15 cellular contexts compared by ENCODE assay signal in genomic region chr11:121650520-121651266, GRCh38.
DNase-seq lines count a peak whose midpoint lies in the region; ATAC-seq, FAIRE-seq and TF ChIP-seq lines count a peak whose summit lies in the region.
"Had no signal": no experiment of that assay in that cellular context is flagged by ENCODE, and none has a peak within 500 bp of the region (broad histone marks: within the 10 kb centered on the region; RNA-seq: fewer than 3 reads in every experiment).

No MANE protein-coding gene starts in this region.

- RAD21 ChIA-PET in GM12878 (lab: Charles Lee; ENCODE audit: unreplicated experiment), result no interaction called here

- H3K27ac ChIP-seq in GM12878 (ENCODE audit: control insufficient read depth, insufficient read depth), result no peak overlapping the region
- no peak overlapping the region for H3K27ac ChIP-seq in heart right ventricle
- H3K27ac ChIP-seq in RWPE1, result no peak overlapping the region
- H3K27ac ChIP-seq: neutrophil, SJCRH30 had no signal

- peaks cover 36 to 48% (median 41%) of the 10 kb centered on the region in 3 donors for H3K4me1 Mint-ChIP-seq in T-cell

- H3K79me2 ChIP-seq in GM12878 (ENCODE audit: control insufficient read depth, insufficient read depth, low read length), result no peaks in the 10 kb centered on the region

- no peaks in the 10 kb centered on the region for H3K36me3 ChIP-seq in GM12878 (ENCODE audit: control insufficient read depth in 2 of 2, insufficient read depth in 2 of 2, low read length in 1 of 2)
- no peaks in the 10 kb centered on the region for H3K36me3 ChIP-seq in heart right ventricle
- H3K36me3 ChIP-seq: MG63, SJCRH30 had no signal

- H3K27me3 Mint-ChIP-seq in T-cell, result peaks cover 0 to 5% of the 10 kb centered on the region in 2 donors

- no TSS peak for BruUV-seq in GM12878 (replicated peaks; lab: Mats Ljungman, UMichigan)

- intact Hi-C loops in GM12878 (cut with micrococcal nuclease; ENCODE audit: unreplicated experiment) (loop anchor here (10.0 kb wide), 1 partner anchor 314 kb away; no protein-coding TSS in a partner anchor), heart right ventricle (cut with DNase I) (loop anchor here in 6 of 10 donors (5.0 to 10.0 kb wide), 7 partner anchors 364 to 857 kb away; no protein-coding TSS in a partner anchor)

- no peak overlapping the region for H2AFZ ChIP-seq in GM12878 (ENCODE audit: control insufficient read depth, low read depth, low read length)

- H3K9ac ChIP-seq in GM12878 (ENCODE audit: control insufficient read depth, insufficient read depth, low read length), result no peak overlapping the region

- H3K27me3 ChIP-seq in GM12878 (replicated peaks in 1 of 2; ENCODE audit: control insufficient read depth in 2 of 2, insufficient read depth in 2 of 2, low read length in 1 of 2) (no peaks in the 10 kb centered on the region), heart right ventricle (peaks cover 0 to 8% (median 0%) of the 10 kb centered on the region in 7 donors)
- H3K27me3 ChIP-seq: MG63, SJCRH30 had no signal

- H3K4me1 ChIP-seq in GM12878 (ENCODE audit: control insufficient read depth, insufficient read depth, low read length) (peaks cover 9% of the 10 kb centered on the region), heart right ventricle (peaks cover 0 to 14% (median 8%) of the 10 kb centered on the region in 9 donors)
- H3K4me1 ChIP-seq: SJCRH30 had no signal

- TF ChIP-seq POLR2A in GM12878 (IDR thresholded peaks at IDR 0.05; ENCODE audit: low read depth, low read length), result no peak

- no peaks in the 10 kb centered on the region for H3K36me3 Mint-ChIP-seq in T-cell
- H3K36me3 Mint-ChIP-seq: WTC11 had no signal

- SMC1A ChIA-PET in GM12878 (lab: Charles Lee; ENCODE audit: uncharacterized antibody, unreplicated experiment), result no interaction called here

- POLR2A ChIA-PET in GM10248 (lab: Yijun Ruan, JAX), result no interaction called here
- POLR2A ChIA-PET in T-cell (lab: Charles Lee), result no interaction called here
- POLR2A ChIA-PET in GM12878 (lab: Charles Lee), result no interaction called here
- POLR2A ChIA-PET in RWPE1 (lab: Yijun Ruan, JAX; ENCODE audit: low non-redundant PET), result no interaction called here

- in situ Hi-C loops in GM12878 (cut with MboI), result loop anchor here (5.0 kb wide), 1 partner anchor 557 kb away; no protein-coding TSS in a partner anchor

- TF ChIP-seq CTCF in GM10248 (IDR thresholded peaks at IDR 0.05; ENCODE audit: control extremely low read depth, extremely low read depth, low read depth, missing control alignments), result no peak
- TF ChIP-seq CTCF in GM12878 (IDR thresholded peaks at IDR 0.05 in 2 of 3, conservative IDR thresholded peaks at IDR 0.05 in 1 of 3; ENCODE audit: control insufficient read depth in 2 of 3, extremely low read depth in 1 of 3, insufficient read depth in 1 of 3, low read depth in 3 of 3, low read length in 3 of 3), result no peak
- no peak for TF ChIP-seq CTCF in heart right ventricle (IDR thresholded peaks at IDR 0.05)
- TF ChIP-seq CTCF in RWPE1 (conservative IDR thresholded peaks at IDR 0.05; ENCODE audit: low read depth), result no peak

- CTCF ChIA-PET in GM10248 (lab: Yijun Ruan, JAX), result interaction anchor here (0.7 kb wide), 1 partner anchor 552 kb away, joined by 3 read pairs; no protein-coding TSS in a partner anchor
- CTCF ChIA-PET in T-cell (lab: Charles Lee), result no interaction called here
- CTCF ChIA-PET in GM12878 (lab: Yijun Ruan, JAX), result no interaction called here
- CTCF ChIA-PET in RWPE1 (lab: Yijun Ruan, JAX), result no interaction called here

- no peaks in the 10 kb centered on the region for H3K9me3 Mint-ChIP-seq in T-cell
- H3K9me3 Mint-ChIP-seq: WTC11 had no signal

- DNase-seq in GM10248 (ENCODE audit: extremely low spot score), result peak; percentile 22
- DNase-seq in T-cell, result no peak
- peak; percentile 25 for DNase-seq in GM12878 (ENCODE audit: low read depth, low spot score)
- DNase-seq in NCI-H146 (lab: John Stamatoyannopoulos, UW), result no peak
- no peak for DNase-seq in heart right ventricle
- no peak for DNase-seq in RWPE1 (ENCODE audit: low spot score)
- DNase-seq: C1 segment of cervical spinal cord, caudate nucleus, MG63, SJCRH30 had no signal

- H3K4me3 ChIP-seq in GM12878 (no peak overlapping the region), heart right ventricle (no peak overlapping the region)
- H3K4me3 ChIP-seq: MG63, SJCRH30 had no signal

- 26% methylated on average over 13 of the region's 13 CpGs for WGBS in GM12878 (ENCODE audit: insufficient coverage, insufficient replicate concordance, low lambda C conversion rate, missing lambda C conversion rate)
- 80% methylated on average over 13 of the region's 13 CpGs for WGBS in heart right ventricle, 2 donors

- TF ChIP-seq EP300 in GM12878 (IDR thresholded peaks at IDR 0.05; ENCODE audit: borderline replicate concordance in 1 of 2, control insufficient read depth in 1 of 2, low read depth in 2 of 2, low read length in 2 of 2), result no peak

- FAIRE-seq in GM12878 (lab: Jason Lieb, UNC), result no peak
- FAIRE-seq: frontal cortex had no signal

- no peak for TF ChIP-seq RAD21 in GM12878 (IDR thresholded peaks at IDR 0.05; ENCODE audit: insufficient read depth, low read depth, low read length)

- ATAC-seq in GM19351 (IDR thresholded peaks at IDR 0.05; ENCODE audit: unreplicated experiment) (peak; percentile 76), T-cell (replicated peaks in 1 of 4) (peak; percentile 16 to 36 (median 28)), GM12878 (peak; percentile 82), heart right ventricle (no peak)
- ATAC-seq: HCT116, WTC11 had no signal

- H3K4me2 ChIP-seq in GM12878 (ENCODE audit: control insufficient read depth, insufficient read depth), result peak overlapping the region; percentile 47

- peak overlapping the region; percentile 23 to 69 (median 67) for H3K4me3 Mint-ChIP-seq in T-cell
- H3K4me3 Mint-ChIP-seq: WTC11 had no signal

- H3K9me3 ChIP-seq in GM12878 (replicated peaks; ENCODE audit: control insufficient read depth, insufficient read depth, low read length), result no peaks in the 10 kb centered on the region
- no peaks in the 10 kb centered on the region for H3K9me3 ChIP-seq in heart right ventricle
- H3K9me3 ChIP-seq: MG63, neutrophil, SJCRH30 had no signal

- no peaks in the 10 kb centered on the region for H4K20me1 ChIP-seq in GM12878 (ENCODE audit: control insufficient read depth, insufficient read depth)

- peak overlapping the region; percentile 83 to 93 for H3K27ac Mint-ChIP-seq in T-cell
- H3K27ac Mint-ChIP-seq: WTC11 had no signal

TF ChIP-seq in GM12878, 131 proteins besides CTCF, POLR2A, EP300 and RAD21:
- TF ChIP-seq BHLHE40 (IDR thresholded peaks at IDR 0.05; ENCODE audit: borderline replicate concordance in 1 of 2, low read depth in 2 of 2, low read length in 1 of 2), result peak; percentile 12 to 34; a peak in 1 of 4 replicates
- 0 out of 2 replicates have a peak, but pooled peaks have one; percentile 5 for TF ChIP-seq RUNX3 (IDR thresholded peaks at IDR 0.05; ENCODE audit: low read length)
- TF ChIP-seq ATF3 (IDR thresholded peaks at IDR 0.05; ENCODE audit: borderline replicate concordance, extremely low read depth, low read depth, low read length), result no peak
- TF ChIP-seq GABPA (IDR thresholded peaks at IDR 0.05; ENCODE audit: low read depth), result peak; percentile 54; the same call in 1 of the 2 replicates
- no peak for TF ChIP-seq MYB (IDR thresholded peaks at IDR 0.05; ENCODE audit: borderline replicate concordance, low read depth, low read length)
- peak; percentile 62 for TF ChIP-seq ZBTB40 (IDR thresholded peaks at IDR 0.05; ENCODE audit: borderline replicate concordance)
TF ChIP-seq in GM12878: peak in this region for 4.

Comparison
In these comparisons a context has a peak if more than half of its experiments do, and no peak if none do; other contexts are left out.
1. DNase-seq: peak in GM10248 (single experiment) and GM12878 (single experiment); none in T-cell (0 of 34), NCI-H146 (single experiment), heart right ventricle (0 of 2) and RWPE1 (single experiment).
2. ATAC-seq: peak in GM19351 (single experiment), T-cell (4 of 4) and GM12878 (single experiment); none in heart right ventricle (0 of 8).